ENCODE assay signal across 8 cellular contexts in the genomic region with DNA sequence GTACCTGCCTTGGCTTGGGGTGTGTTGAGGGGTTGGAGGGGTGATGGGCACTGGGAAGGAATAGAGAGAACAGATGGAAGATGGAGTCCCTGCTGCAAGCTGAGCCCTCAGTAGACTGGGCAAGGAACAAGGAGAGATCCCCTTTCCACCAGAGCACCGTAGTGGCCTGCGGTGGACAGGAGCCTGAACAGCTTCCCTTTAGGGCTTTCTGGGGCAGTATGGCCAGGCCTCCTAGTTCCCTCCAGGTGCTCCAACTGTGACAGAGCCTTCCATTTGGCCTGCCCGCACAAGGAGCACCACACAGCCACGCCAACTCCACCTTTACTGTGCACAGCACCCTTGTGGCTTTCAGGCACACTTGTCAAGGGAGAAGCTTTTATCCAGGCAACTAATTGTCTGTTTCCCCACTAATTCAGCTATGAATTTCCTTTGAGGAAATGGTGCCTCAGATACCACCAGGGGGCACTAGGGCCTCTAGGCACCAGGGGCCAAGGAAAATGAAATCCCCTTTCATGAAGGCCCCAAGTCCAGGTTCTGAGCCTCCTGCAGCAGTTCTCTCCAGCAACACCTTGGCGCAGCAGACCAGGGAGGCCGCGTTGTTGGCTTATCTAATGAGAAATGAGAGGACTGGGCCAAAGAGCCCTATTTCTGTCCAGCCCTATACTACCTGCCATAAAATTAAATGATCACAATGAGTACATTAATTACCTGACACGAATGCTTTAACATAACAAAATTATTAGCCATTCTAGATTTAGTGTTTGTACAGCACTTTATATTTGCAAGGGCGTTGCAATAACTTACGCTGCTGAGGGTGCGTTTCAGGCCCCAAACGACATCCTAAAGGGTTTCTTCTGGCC. TPM values are rescaled to one million over a fixed set of nuclear protein-coding genes. Genes with fewer than 3 reads are reported as not detected.
DNase-seq lines count a peak whose midpoint lies in the region; ATAC-seq, FAIRE-seq and TF ChIP-seq lines count a peak whose summit lies in the region.

No MANE protein-coding gene starts in this region.

- TF ChIP-seq CTCF in RWPE2 (IDR thresholded peaks at IDR 0.05; ENCODE audit: poor library complexity, severe bottlenecking) = peak; percentile 71

- H3K9me3 ChIP-seq in RWPE2 (ENCODE audit: severe bottlenecking) (no peaks in the 10 kb centered on the region), small intestine (ENCODE audit: control insufficient read depth, low read depth) (no peaks in the 10 kb centered on the region)

- no peak overlapping the region for H3K27ac ChIP-seq in RWPE2 (ENCODE audit: poor library complexity, severe bottlenecking)
- no peak overlapping the region for H3K27ac ChIP-seq in small intestine (ENCODE audit: low read depth in 1 of 2, low read length in 1 of 2)

- no peaks in the 10 kb centered on the region for H3K36me3 ChIP-seq in RWPE2 (ENCODE audit: low read depth)
- no peaks in the 10 kb centered on the region for H3K36me3 ChIP-seq in small intestine (ENCODE audit: control insufficient read depth in 2 of 2, insufficient read depth in 2 of 2, low read length in 2 of 2)

- H3K4me3 ChIP-seq in RWPE2 (ENCODE audit: severe bottlenecking) (no peak overlapping the region), small intestine (ENCODE audit: low read depth in 1 of 2, low read length in 2 of 2) (no peak overlapping the region)

- peak; percentile 84 for DNase-seq in DMS 273 (lab: John Stamatoyannopoulos, UW; ENCODE audit: unreplicated experiment)
- peak; percentile 35 for DNase-seq in HuH-7.5 (ENCODE audit: low spot score)
- no peak for DNase-seq in RWPE2 (ENCODE audit: low spot score)
- peak; percentile 52 for DNase-seq in amniotic stem cell (lab: John Stamatoyannopoulos, UW)
- DNase-seq in hippocampal formation (lab: John Stamatoyannopoulos, UW) = peak; percentile 46 to 77
- DNase-seq in small intestine = peak; percentile 49

- no peak for FAIRE-seq in small intestine (lab: Jason Lieb, UNC)

- 50 to 58% (median 57%) methylated on average over 11 to 12 of the region's 12 CpGs for WGBS in small intestine, 3 donors

- peaks cover 3% of the 10 kb centered on the region for H3K27me3 ChIP-seq in RWPE2 (ENCODE audit: insufficient read depth, poor library complexity, severe bottlenecking)
- H3K27me3 ChIP-seq in small intestine (ENCODE audit: control insufficient read depth in 2 of 2, insufficient read depth in 2 of 2, low read length in 2 of 2) = no peaks in the 10 kb centered on the region

- H3K4me1 ChIP-seq in RWPE2 (ENCODE audit: insufficient read depth, poor library complexity, severe bottlenecking) = no peaks in the 10 kb centered on the region
- H3K4me1 ChIP-seq in small intestine (ENCODE audit: control insufficient read depth in 2 of 2, insufficient read depth in 1 of 2, low read depth in 1 of 2, low read length in 1 of 2) = no peaks in the 10 kb centered on the region

- ATAC-seq in RWPE2 (ENCODE audit: low read depth) (no peak), GM18498 (IDR thresholded peaks at IDR 0.05; ENCODE audit: unreplicated experiment) (no peak), HG03039 (IDR thresholded peaks at IDR 0.05; ENCODE audit: unreplicated experiment) (no peak)

RNA-seq across cellular contexts. Expression of gene ERI3, which starts 23.1 kb away (rescaled TPM):
- 10 to 100 TPM; 26.5 to 50.1 (median 27.6) TPM for polyA plus RNA-seq in small intestine

RNA-seq across cellular contexts. Expression of gene RNF220, which starts 26.9 kb away (rescaled TPM):
- 10 to 100 TPM; 52.6 to 85.2 (median 64.6) TPM for polyA plus RNA-seq in small intestine
